In the genomic region with DNA sequence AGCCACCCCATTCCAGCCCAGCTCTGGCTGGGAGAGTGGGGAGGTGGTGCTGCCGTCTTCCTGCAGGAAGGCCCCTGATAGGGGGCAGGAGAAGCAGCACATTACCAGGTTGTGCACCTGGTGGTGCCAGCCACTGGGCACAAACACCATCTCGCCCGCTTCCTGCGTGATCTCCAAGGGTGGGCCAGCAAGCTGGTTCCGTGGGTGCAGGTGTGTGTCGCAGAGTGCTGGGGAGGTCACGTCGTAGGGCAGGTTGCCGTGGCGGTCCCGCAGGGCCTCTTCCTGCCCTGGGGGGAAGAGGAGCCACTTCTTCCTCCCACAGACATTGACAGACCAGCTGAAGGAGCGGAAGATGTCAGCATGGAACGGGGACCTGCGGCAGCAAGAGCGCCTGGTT, we compare ENCODE assay signal across 11 cellular contexts. TPM values are rescaled to one million over a fixed set of nuclear protein-coding genes. Genes with fewer than 3 reads are reported as not detected.
DNase-seq lines count a peak whose midpoint lies in the region; ATAC-seq and TF ChIP-seq lines count a peak whose summit lies in the region.
"Had no signal": no experiment of that assay in that cellular context is flagged by ENCODE, and none has a peak within 500 bp of the region (broad histone marks: within the 10 kb centered on the region; RNA-seq: fewer than 3 reads in every experiment).

No MANE protein-coding gene starts in this region.

- intact Hi-C loops in CD4-positive, alpha-beta T cell (cut with DNase I, micrococcal nuclease), result loop anchor here in 1 of 2 experiments (5.0 to 10.0 kb wide), 4 partner anchors 171 to 1891 kb away; a partner anchor contains a TSS
- intact Hi-C loops in HCT116 (cut with micrococcal nuclease), result no loop called here
- intact Hi-C loops in prostate gland (cut with DNase I), result no loop called here

- RAD21 ChIA-PET in HCT116 (lab: Charles Lee; ENCODE audit: low non-redundant PET in 1 of 2, low total read pairs in 2 of 2, uncharacterized antibody in 2 of 2, unreplicated experiment in 2 of 2), result no interaction called here

- H4K20me1 ChIP-seq in HCT116 (ENCODE audit: insufficient read depth), result no peaks in the 10 kb centered on the region

- peaks cover 55% of the 10 kb centered on the region for H3K79me2 ChIP-seq in HCT116 (ENCODE audit: insufficient read depth, low read length)

- 82% methylated on average over 15 of the region's 15 CpGs for WGBS in prostate gland

- peaks cover 57% of the 10 kb centered on the region for H3K4me1 Mint-ChIP-seq in CD4-positive, alpha-beta T cell (ENCODE audit: low read depth)
- peaks cover 31% of the 10 kb centered on the region for H3K4me1 Mint-ChIP-seq in activated naive CD8-positive, alpha-beta T cell treated with anti-CD3 and anti-CD28 coated beads for 36 hours
- peaks cover 29% of the 10 kb centered on the region for H3K4me1 Mint-ChIP-seq in nephron

- no peak for TF ChIP-seq RAD21 in HCT116 (IDR thresholded peaks at IDR 0.05; ENCODE audit: low read depth)

- POLR2A ChIA-PET in CD4-positive, alpha-beta T cell (lab: Charles Lee), result no interaction called here
- POLR2A ChIA-PET in HCT116 (lab: Charles Lee), result no interaction called here

- H3K27ac Mint-ChIP-seq in CD4-positive, alpha-beta T cell, result peak overlapping the region; percentile 83
- H3K27ac Mint-ChIP-seq in activated naive CD8-positive, alpha-beta T cell treated with anti-CD3 and anti-CD28 coated beads for 36 hours, result peak overlapping the region; percentile 16
- no peak overlapping the region for H3K27ac Mint-ChIP-seq in nephron

- H3K4me1 ChIP-seq in HCT116 (ENCODE audit: control insufficient read depth in 1 of 2, insufficient read depth in 2 of 2, low read length in 2 of 2) (peaks cover 11 to 40% of the 10 kb centered on the region in 2 experiments), prostate gland (replicated peaks) (peaks cover 5% of the 10 kb centered on the region)

- H3K27me3 ChIP-seq in CD4-positive, alpha-beta T cell (ENCODE audit: control insufficient read depth, insufficient read depth, low read length), result no peaks in the 10 kb centered on the region
- H3K27me3 ChIP-seq in HCT116 (ENCODE audit: insufficient read depth, low read length), result no peaks in the 10 kb centered on the region
- H3K27me3 ChIP-seq in prostate gland (replicated peaks; ENCODE audit: insufficient read depth), result no peaks in the 10 kb centered on the region
- H3K27me3 ChIP-seq: stomach had no signal

- no peak overlapping the region for H3K4me3 ChIP-seq in HCT116 (replicated peaks in 1 of 2; ENCODE audit: low read depth in 1 of 2, low read length in 2 of 2)
- H3K4me3 ChIP-seq in prostate gland, result no peak overlapping the region

- no peaks in the 10 kb centered on the region for H3K9me3 ChIP-seq in CD4-positive, alpha-beta T cell (ENCODE audit: control insufficient read depth, low read length)
- H3K9me3 ChIP-seq in HCT116 (ENCODE audit: control insufficient read depth in 1 of 2, insufficient read depth in 1 of 2, low read depth in 1 of 2, low read length in 2 of 2) (no peaks in the 10 kb centered on the region), prostate gland (no peaks in the 10 kb centered on the region)
- H3K9me3 ChIP-seq: stomach had no signal

- peaks cover 3 to 16% of the 10 kb centered on the region in 2 experiments; a peak in 3 of 4 replicates for H3K36me3 ChIP-seq in HCT116 (ENCODE audit: control insufficient read depth in 1 of 2, insufficient read depth in 2 of 2, low read length in 2 of 2)
- peaks cover 0 to 3% of the 10 kb centered on the region in 2 donors for H3K36me3 ChIP-seq in prostate gland

- H3K27me3 Mint-ChIP-seq in CD4-positive, alpha-beta T cell, result no peaks in the 10 kb centered on the region
- H3K27me3 Mint-ChIP-seq in activated naive CD8-positive, alpha-beta T cell treated with anti-CD3 and anti-CD28 coated beads for 36 hours, result no peaks in the 10 kb centered on the region
- H3K27me3 Mint-ChIP-seq in nephron (ENCODE audit: low read depth), result no peaks in the 10 kb centered on the region

- CTCF ChIA-PET in CD4-positive, alpha-beta T cell (lab: Charles Lee), result interaction anchor here (1.6 kb wide), 1 partner anchor 432 kb away, joined by 3 read pairs; a partner anchor contains a TSS
- CTCF ChIA-PET in HCT116 (lab: Charles Lee), result no interaction called here

- BruUV-seq in HCT116 (replicated peaks; lab: Mats Ljungman, UMichigan), result no TSS peak

- H3K36me3 Mint-ChIP-seq in CD4-positive, alpha-beta T cell (ENCODE audit: low read depth), result peaks cover 8% of the 10 kb centered on the region
- H3K36me3 Mint-ChIP-seq in activated naive CD8-positive, alpha-beta T cell treated with anti-CD3 and anti-CD28 coated beads for 36 hours, result peaks cover 7% of the 10 kb centered on the region
- H3K36me3 Mint-ChIP-seq in nephron (ENCODE audit: low read depth), result no peaks in the 10 kb centered on the region

- H3K27ac ChIP-seq in CD4-positive, alpha-beta T cell (ENCODE audit: low read depth, low read length), result no peak overlapping the region
- H3K27ac ChIP-seq in HCT116 (ENCODE audit: low read depth, low read length) (no peak overlapping the region; the same call in 1 of the 2 replicates), prostate gland (no peak overlapping the region)

- H3K9me2 ChIP-seq in HCT116 (ENCODE audit: insufficient read depth), result no peaks in the 10 kb centered on the region

- TF ChIP-seq CTCF in CD4-positive, alpha-beta T cell (IDR thresholded peaks at IDR 0.05), result no peak
- TF ChIP-seq CTCF in HCT116 (IDR thresholded peaks at IDR 0.05 in 2 of 3, conservative IDR thresholded peaks at IDR 0.05 in 1 of 3; ENCODE audit: borderline replicate concordance in 1 of 3, insufficient read depth in 1 of 3, low read depth in 2 of 3, low read length in 2 of 3) (no peak), nephron (IDR thresholded peaks at IDR 0.05; ENCODE audit: unreplicated experiment in 3 of 3) (no peak), prostate gland (IDR thresholded peaks at IDR 0.05) (no peak)

- H3K4me3 Mint-ChIP-seq in CD4-positive, alpha-beta T cell, result peak overlapping the region; percentile 92
- peak overlapping the region; percentile 95 for H3K4me3 Mint-ChIP-seq in activated naive CD8-positive, alpha-beta T cell treated with anti-CD3 and anti-CD28 coated beads for 36 hours
- H3K4me3 Mint-ChIP-seq in nephron, result peak overlapping the region; percentile 94 to 99 (median 95)

- no peak overlapping the region for H2AFZ ChIP-seq in HCT116 (ENCODE audit: low read depth, low read length, poor library complexity, severe bottlenecking)

- no peaks in the 10 kb centered on the region for H3K9me3 Mint-ChIP-seq in CD4-positive, alpha-beta T cell
- H3K9me3 Mint-ChIP-seq in activated naive CD8-positive, alpha-beta T cell treated with anti-CD3 and anti-CD28 coated beads for 36 hours, result no peaks in the 10 kb centered on the region
- H3K9me3 Mint-ChIP-seq in nephron, result no peaks in the 10 kb centered on the region

- peak overlapping the region; percentile 90 for H3K4me2 ChIP-seq in HCT116 (ENCODE audit: low read length)

- TF ChIP-seq POLR2A in HCT116 (IDR thresholded peaks at IDR 0.05; ENCODE audit: borderline replicate concordance, extremely low read depth, insufficient read depth, insufficient read length) (no peak), prostate gland (IDR thresholded peaks at IDR 0.05) (no peak)

- no peak overlapping the region for H3K9ac ChIP-seq in HCT116 (ENCODE audit: low read length)

- ATAC-seq in CD4-positive, alpha-beta T cell (ENCODE audit: poor library complexity), result no peak
- no peak for ATAC-seq in HCT116
- ATAC-seq in HG02642 (IDR thresholded peaks at IDR 0.05; ENCODE audit: poor library complexity, unreplicated experiment), result no peak

- DNase-seq in CD4-positive, alpha-beta T cell, result no peak
- no peak for DNase-seq in HCT116 (ENCODE audit: low read depth, low spot score)
- no peak for DNase-seq in activated naive CD8-positive, alpha-beta T cell treated with anti-CD3 and anti-CD28 coated beads for 36 hours
- DNase-seq in prostate gland (ENCODE audit: low spot score), result no peak
- no peak for DNase-seq in NCI-H2196 (lab: John Stamatoyannopoulos, UW; ENCODE audit: unreplicated experiment)
- DNase-seq: activated gamma-delta T cell, kidney, MM.1S, stomach had no signal

TF ChIP-seq in HCT116, 20 proteins besides CTCF, POLR2A, EP300 and RAD21:
- no peak for TF ChIP-seq SP1 (IDR thresholded peaks at IDR 0.05; ENCODE audit: low read depth)
- no peak for TF ChIP-seq ZNF274 (IDR thresholded peaks at IDR 0.05; ENCODE audit: low read depth, low read length)

RNA-seq across cellular contexts. Expression of a gene that starts 1.8 kb away (rescaled TPM):
- 10 to 100 TPM; 11.4 to 11.9 TPM for total RNA-seq in CD4-positive, alpha-beta T cell
- total RNA-seq in HCT116 (2021; ENCODE audit: unreplicated experiment), result 14.3 TPM
- polyA plus RNA-seq in HCT116 (2012), result 10.8 and 11.1 TPM in 2 replicates
- total RNA-seq in activated naive CD8-positive, alpha-beta T cell treated with anti-CD3 and anti-CD28 coated beads for 36 hours, result 10 to 100 TPM; 24.1 to 27.9 TPM
- 10 to 100 TPM; 29.8 to 38.3 TPM for total RNA-seq in prostate gland

RNA-seq across cellular contexts. Expression of a gene that starts 1.9 kb away (rescaled TPM):
- total RNA-seq in CD4-positive, alpha-beta T cell, result 10 to 100 TPM; 12.8 to 14.0 TPM
- total RNA-seq in HCT116 (2021; ENCODE audit: unreplicated experiment) (37.9 TPM), prostate gland (10 to 100 TPM; 51.6 to 74.7 TPM)
- 30.3 and 31.9 TPM in 2 replicates for polyA plus RNA-seq in HCT116 (2012)
- 10 to 100 TPM; 24.1 to 30.5 TPM for total RNA-seq in activated naive CD8-positive, alpha-beta T cell treated with anti-CD3 and anti-CD28 coated beads for 36 hours

Comparison
In these comparisons a context has a peak if more than half of its experiments do, and no peak if none do; other contexts are left out.
1. H3K27ac Mint-ChIP-seq: peak in CD4-positive, alpha-beta T cell (single experiment) and activated naive CD8-positive, alpha-beta T cell treated with anti-CD3 and anti-CD28 coated beads for 36 hours (single experiment); none in nephron (0 of 3).
2. Peak in every context shown above with its lines, with median percentiles within 50 percentile points of each other: H3K4me3 Mint-ChIP-seq.